In genomic region chr1:85278853-85279314, GRCh38 we compare ENCODE assay signal across 8 cellular contexts. TPM values are rescaled to one million over a fixed set of nuclear protein-coding genes. Genes with fewer than 3 reads are reported as not detected.
DNase-seq lines count a peak whose midpoint lies in the region; ATAC-seq and TF ChIP-seq lines count a peak whose summit lies in the region.

No MANE protein-coding gene starts in this region.

- no peaks in the 10 kb centered on the region for H3K9me3 Mint-ChIP-seq in activated CD4-positive, alpha-beta memory T cell treated with anti-CD3 and anti-CD28 coated beads for 36 hours
- no peaks in the 10 kb centered on the region for H3K9me3 Mint-ChIP-seq in progenitor cell of endocrine pancreas (ENCODE audit: low read depth)

- H3K4me3 Mint-ChIP-seq in activated CD4-positive, alpha-beta memory T cell treated with anti-CD3 and anti-CD28 coated beads for 36 hours = no peak overlapping the region
- no peak overlapping the region for H3K4me3 Mint-ChIP-seq in progenitor cell of endocrine pancreas (ENCODE audit: low read depth)

- POLR2A ChIA-PET in activated CD4-positive, alpha-beta memory T cell treated with anti-CD3 and anti-CD28 coated beads for 36 hours (lab: Charles Lee) = no interaction called here

- H3K27me3 Mint-ChIP-seq in activated CD4-positive, alpha-beta memory T cell treated with anti-CD3 and anti-CD28 coated beads for 36 hours = peaks cover 7% of the 10 kb centered on the region
- no peaks in the 10 kb centered on the region for H3K27me3 Mint-ChIP-seq in progenitor cell of endocrine pancreas

- ATAC-seq in HG03575 (IDR thresholded peaks at IDR 0.05; ENCODE audit: extremely low read depth, insufficient number of reproducible peaks, low FRiP score, unreplicated experiment) (peak; percentile 26), GM18909 (IDR thresholded peaks at IDR 0.05; ENCODE audit: poor library complexity, unreplicated experiment) (no peak)

- peak overlapping the region; percentile 14 for H3K27ac Mint-ChIP-seq in activated CD4-positive, alpha-beta memory T cell treated with anti-CD3 and anti-CD28 coated beads for 36 hours
- H3K27ac Mint-ChIP-seq in progenitor cell of endocrine pancreas = no peak overlapping the region

- CTCF ChIA-PET in activated CD4-positive, alpha-beta memory T cell treated with anti-CD3 and anti-CD28 coated beads for 36 hours (lab: Charles Lee) = interaction anchor here (8.9 kb wide), 1 partner anchor 19 kb away, joined by 122 read pairs; the partner anchor contains the start of gene C1orf52

- H3K27ac ChIP-seq in skin epidermis = peak overlapping the region in 20 of 21 experiments; percentile 44 to 98 (median 78)

- intact Hi-C loops in activated CD4-positive, alpha-beta memory T cell treated with anti-CD3 and anti-CD28 coated beads for 36 hours (cut with micrococcal nuclease) = loop anchor here (5.0 to 10.0 kb wide), 4 partner anchors 707 to 1633 kb away; partner anchors contain the start of genes CTBS, GNG5, HS2ST1 and SELENOF

- no peak for TF ChIP-seq CTCF in progenitor cell of endocrine pancreas (IDR thresholded peaks at IDR 0.05; ENCODE audit: unreplicated experiment)

- H3K4me1 Mint-ChIP-seq in activated CD4-positive, alpha-beta memory T cell treated with anti-CD3 and anti-CD28 coated beads for 36 hours (ENCODE audit: low read depth) = peaks cover 36% of the 10 kb centered on the region
- H3K4me1 Mint-ChIP-seq in progenitor cell of endocrine pancreas (ENCODE audit: low read depth) = peaks cover 16% of the 10 kb centered on the region

- DNase-seq in GM04504 (ENCODE audit: low read depth) = peak; percentile 87
- peak; percentile 79 for DNase-seq in activated CD4-positive, alpha-beta memory T cell treated with anti-CD3 and anti-CD28 coated beads for 36 hours
- peak; percentile 96 for DNase-seq in fibroblast of peridontal ligament (ENCODE audit: extremely low read depth)
- DNase-seq in 8988T = no peak
- no peak for DNase-seq in progenitor cell of endocrine pancreas (ENCODE audit: low spot score, unreplicated experiment)

- peak overlapping the region in 1 of 7 experiments; percentile 21 for H3K4me3 ChIP-seq in skin epidermis

- H3K36me3 Mint-ChIP-seq in activated CD4-positive, alpha-beta memory T cell treated with anti-CD3 and anti-CD28 coated beads for 36 hours = peaks cover 2% of the 10 kb centered on the region
- H3K36me3 Mint-ChIP-seq in progenitor cell of endocrine pancreas (ENCODE audit: insufficient read depth) = no peaks in the 10 kb centered on the region

RNA-seq across cellular contexts. Expression of gene BCL10, which starts 2.5 kb away (rescaled TPM):
- 10 to 100 TPM; 31.1 to 31.5 TPM for total RNA-seq in activated CD4-positive, alpha-beta memory T cell treated with anti-CD3 and anti-CD28 coated beads for 36 hours
- 19.9 and 20.9 TPM in 2 replicates for total RNA-seq in progenitor cell of endocrine pancreas

RNA-seq across cellular contexts. Expression of gene C1orf52, which starts 19.4 kb away (rescaled TPM):
- total RNA-seq in activated CD4-positive, alpha-beta memory T cell treated with anti-CD3 and anti-CD28 coated beads for 36 hours = 10 to 100 TPM; 19.4 to 21.8 TPM
- 41.0 and 42.2 TPM in 2 replicates for total RNA-seq in progenitor cell of endocrine pancreas

Comparison
In these comparisons a context has a peak if more than half of its experiments do, and no peak if none do; other contexts are left out.
1. DNase-seq: peak in GM04504 (single experiment), activated CD4-positive, alpha-beta memory T cell treated with anti-CD3 and anti-CD28 coated beads for 36 hours (single experiment) and fibroblast of peridontal ligament (single experiment); none in 8988T (single experiment) and progenitor cell of endocrine pancreas (single experiment).